In genomic region chr3:15676259-15676658, GRCh38 we compare ENCODE assay signal across 3 cellular contexts.
TF ChIP-seq lines count a peak whose summit lies in the region.

No MANE protein-coding gene starts in this region.

TF ChIP-seq in SK-N-SH, 30 proteins besides CTCF, POLR2A, EP300 and RAD21 (continued from another document):
- TF ChIP-seq JUND (IDR thresholded peaks at IDR 0.05) (peak; percentile 31; the same call in 1 of the 2 replicates), NFIC (IDR thresholded peaks at IDR 0.05; ENCODE audit: borderline replicate concordance) (peak; percentile 4; the same call in 1 of the 2 replicates), TCF12 (IDR thresholded peaks at IDR 0.05) (peak; percentile 30; the same call in 1 of the 2 replicates), RFX5 (IDR thresholded peaks at IDR 0.05; ENCODE audit: low read length) (no peak), FOSL2 (IDR thresholded peaks at IDR 0.05; ENCODE audit: borderline replicate concordance, low read depth) (peak; percentile 51)

TF ChIP-seq in SK-N-SH treated with all-trans-retinoic acid at 6 μM for 48 hours, 23 proteins besides CTCF, POLR2A, EP300 and RAD21 (continued from another document):
- TF ChIP-seq ZFP3 (CRISPR knock-in tag; IDR thresholded peaks at IDR 0.05) (no peak), SNAI2 (CRISPR knock-in tag; IDR thresholded peaks at IDR 0.05) (no peak), TCF4 (CRISPR knock-in tag; IDR thresholded peaks at IDR 0.05; ENCODE audit: borderline replicate concordance) (no peak), BACH2 (CRISPR knock-in tag; IDR thresholded peaks at IDR 0.05; ENCODE audit: borderline replicate concordance) (no peak), OSR1 (CRISPR knock-in tag; IDR thresholded peaks at IDR 0.05) (no peak), ESRRG (CRISPR knock-in tag; IDR thresholded peaks at IDR 0.05) (no peak), ISL1 (CRISPR knock-in tag; IDR thresholded peaks at IDR 0.05) (no peak), CSDC2 (CRISPR knock-in tag; IDR thresholded peaks at IDR 0.05) (no peak), ARNTL (CRISPR knock-in tag; IDR thresholded peaks at IDR 0.05; ENCODE audit: borderline replicate concordance, low read depth) (no peak), ZFP30 (CRISPR knock-in tag; IDR thresholded peaks at IDR 0.05) (no peak), PPARA (CRISPR knock-in tag; IDR thresholded peaks at IDR 0.05; ENCODE audit: borderline replicate concordance) (no peak), TOX (CRISPR knock-in tag; IDR thresholded peaks at IDR 0.05; ENCODE audit: borderline replicate concordance) (no peak)
- TF ChIP-seq, protein P1, sequence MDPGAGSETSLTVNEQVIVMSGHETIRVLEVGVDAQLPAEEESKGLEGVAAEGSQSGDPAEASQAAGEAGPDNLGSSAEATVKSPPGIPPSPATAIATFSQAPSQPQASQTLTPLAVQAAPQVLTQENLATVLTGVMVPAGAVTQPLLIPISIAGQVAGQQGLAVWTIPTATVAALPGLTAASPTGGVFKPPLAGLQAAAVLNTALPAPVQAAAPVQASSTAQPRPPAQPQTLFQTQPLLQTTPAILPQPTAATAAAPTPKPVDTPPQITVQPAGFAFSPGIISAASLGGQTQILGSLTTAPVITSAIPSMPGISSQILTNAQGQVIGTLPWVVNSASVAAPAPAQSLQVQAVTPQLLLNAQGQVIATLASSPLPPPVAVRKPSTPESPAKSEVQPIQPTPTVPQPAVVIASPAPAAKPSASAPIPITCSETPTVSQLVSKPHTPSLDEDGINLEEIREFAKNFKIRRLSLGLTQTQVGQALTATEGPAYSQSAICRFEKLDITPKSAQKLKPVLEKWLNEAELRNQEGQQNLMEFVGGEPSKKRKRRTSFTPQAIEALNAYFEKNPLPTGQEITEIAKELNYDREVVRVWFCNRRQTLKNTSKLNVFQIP (CRISPR knock-in tag; IDR thresholded peaks at IDR 0.05; ENCODE audit: borderline replicate concordance, low read depth), result no peak

TF ChIP-seq in K562, 482 proteins besides CTCF, POLR2A, EP300 and RAD21 (continued from another document):
- TF ChIP-seq, protein P2, sequence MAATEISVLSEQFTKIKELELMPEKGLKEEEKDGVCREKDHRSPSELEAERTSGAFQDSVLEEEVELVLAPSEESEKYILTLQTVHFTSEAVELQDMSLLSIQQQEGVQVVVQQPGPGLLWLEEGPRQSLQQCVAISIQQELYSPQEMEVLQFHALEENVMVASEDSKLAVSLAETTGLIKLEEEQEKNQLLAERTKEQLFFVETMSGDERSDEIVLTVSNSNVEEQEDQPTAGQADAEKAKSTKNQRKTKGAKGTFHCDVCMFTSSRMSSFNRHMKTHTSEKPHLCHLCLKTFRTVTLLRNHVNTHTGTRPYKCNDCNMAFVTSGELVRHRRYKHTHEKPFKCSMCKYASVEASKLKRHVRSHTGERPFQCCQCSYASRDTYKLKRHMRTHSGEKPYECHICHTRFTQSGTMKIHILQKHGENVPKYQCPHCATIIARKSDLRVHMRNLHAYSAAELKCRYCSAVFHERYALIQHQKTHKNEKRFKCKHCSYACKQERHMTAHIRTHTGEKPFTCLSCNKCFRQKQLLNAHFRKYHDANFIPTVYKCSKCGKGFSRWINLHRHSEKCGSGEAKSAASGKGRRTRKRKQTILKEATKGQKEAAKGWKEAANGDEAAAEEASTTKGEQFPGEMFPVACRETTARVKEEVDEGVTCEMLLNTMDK (IDR thresholded peaks at IDR 0.05; ENCODE audit: borderline replicate concordance, insufficient read depth, low read depth, low read length, poor library complexity, severe bottlenecking), result no peak
- TF ChIP-seq EWSR1 (IDR thresholded peaks at IDR 0.05; ENCODE audit: borderline replicate concordance, low read depth, partially characterized antibody) (no peak), ZNF253 (CRISPR knock-in tag; conservative IDR thresholded peaks at IDR 0.05) (no peak), FOSL1 (tag; conservative IDR thresholded peaks at IDR 0.05) (peak; percentile 50), ZNF347 (CRISPR knock-in tag; IDR thresholded peaks at IDR 0.05; ENCODE audit: low read depth) (no peak), ZNF232 (CRISPR knock-in tag; IDR thresholded peaks at IDR 0.05) (no peak), PURB (CRISPR knock-in tag; IDR thresholded peaks at IDR 0.05; ENCODE audit: low read depth) (no peak), SMAD3 (CRISPR knock-in tag; conservative IDR thresholded peaks at IDR 0.05) (no peak)
- TF ChIP-seq, protein P3, sequence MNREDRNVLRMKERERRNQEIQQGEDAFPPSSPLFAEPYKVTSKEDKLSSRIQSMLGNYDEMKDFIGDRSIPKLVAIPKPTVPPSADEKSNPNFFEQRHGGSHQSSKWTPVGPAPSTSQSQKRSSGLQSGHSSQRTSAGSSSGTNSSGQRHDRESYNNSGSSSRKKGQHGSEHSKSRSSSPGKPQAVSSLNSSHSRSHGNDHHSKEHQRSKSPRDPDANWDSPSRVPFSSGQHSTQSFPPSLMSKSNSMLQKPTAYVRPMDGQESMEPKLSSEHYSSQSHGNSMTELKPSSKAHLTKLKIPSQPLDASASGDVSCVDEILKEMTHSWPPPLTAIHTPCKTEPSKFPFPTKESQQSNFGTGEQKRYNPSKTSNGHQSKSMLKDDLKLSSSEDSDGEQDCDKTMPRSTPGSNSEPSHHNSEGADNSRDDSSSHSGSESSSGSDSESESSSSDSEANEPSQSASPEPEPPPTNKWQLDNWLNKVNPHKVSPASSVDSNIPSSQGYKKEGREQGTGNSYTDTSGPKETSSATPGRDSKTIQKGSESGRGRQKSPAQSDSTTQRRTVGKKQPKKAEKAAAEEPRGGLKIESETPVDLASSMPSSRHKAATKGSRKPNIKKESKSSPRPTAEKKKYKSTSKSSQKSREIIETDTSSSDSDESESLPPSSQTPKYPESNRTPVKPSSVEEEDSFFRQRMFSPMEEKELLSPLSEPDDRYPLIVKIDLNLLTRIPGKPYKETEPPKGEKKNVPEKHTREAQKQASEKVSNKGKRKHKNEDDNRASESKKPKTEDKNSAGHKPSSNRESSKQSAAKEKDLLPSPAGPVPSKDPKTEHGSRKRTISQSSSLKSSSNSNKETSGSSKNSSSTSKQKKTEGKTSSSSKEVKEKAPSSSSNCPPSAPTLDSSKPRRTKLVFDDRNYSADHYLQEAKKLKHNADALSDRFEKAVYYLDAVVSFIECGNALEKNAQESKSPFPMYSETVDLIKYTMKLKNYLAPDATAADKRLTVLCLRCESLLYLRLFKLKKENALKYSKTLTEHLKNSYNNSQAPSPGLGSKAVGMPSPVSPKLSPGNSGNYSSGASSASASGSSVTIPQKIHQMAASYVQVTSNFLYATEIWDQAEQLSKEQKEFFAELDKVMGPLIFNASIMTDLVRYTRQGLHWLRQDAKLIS (CRISPR knock-in tag; IDR thresholded peaks at IDR 0.05), result no peak
